ENCODE assay signal across 19 cellular contexts in the genomic region with DNA sequence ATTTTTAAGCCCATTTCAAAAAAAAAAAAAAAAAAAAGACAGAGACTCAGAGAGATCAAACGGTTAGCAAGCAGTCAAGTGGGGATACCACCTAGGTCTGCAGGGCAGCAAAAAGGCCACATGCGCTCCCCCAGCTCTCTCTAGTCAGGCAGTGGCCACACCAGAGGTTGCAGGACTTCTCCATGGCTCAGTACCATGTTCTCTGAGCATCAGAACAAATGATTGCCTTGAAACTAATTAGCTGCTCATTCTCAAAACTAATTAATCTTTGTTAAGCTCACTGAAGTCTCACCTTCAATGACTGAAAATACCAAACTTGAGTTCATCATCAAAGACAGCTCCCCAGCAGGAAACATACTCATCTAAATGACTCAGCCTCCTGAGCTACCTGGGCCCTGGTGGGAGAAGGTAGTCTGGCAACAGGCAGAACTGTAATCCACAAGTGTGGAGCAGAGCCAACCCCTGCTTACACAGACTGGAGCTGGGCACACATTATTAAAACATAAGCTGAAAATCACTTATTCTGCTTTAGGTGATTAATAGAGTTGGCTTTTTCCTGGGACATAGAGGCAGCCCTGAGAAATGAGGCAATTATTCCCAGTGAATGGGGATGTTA.
DNase-seq lines count a peak whose midpoint lies in the region; ATAC-seq, FAIRE-seq and TF ChIP-seq lines count a peak whose summit lies in the region.
"Had no signal": no experiment of that assay in that cellular context is flagged by ENCODE, and none has a peak within 500 bp of the region (broad histone marks: within the 10 kb centered on the region; RNA-seq: fewer than 3 reads in every experiment).

No MANE protein-coding gene starts in this region.

- intact Hi-C loops in naive thymus-derived CD4-positive, alpha-beta T cell (cut with micrococcal nuclease) = no loop called here
- intact Hi-C loops in HepG2 (cut with micrococcal nuclease; ENCODE audit: unreplicated experiment) = no loop called here

- POLR2A ChIA-PET in HEK293 (lab: Yijun Ruan, JAX) (no interaction called here), HepG2 (lab: Yijun Ruan, JAX) (no interaction called here)
- POLR2A ChIA-PET in naive thymus-derived CD4-positive, alpha-beta T cell (lab: Charles Lee) = no interaction called here

- no peaks in the 10 kb centered on the region for H4K20me1 ChIP-seq in HepG2 (ENCODE audit: insufficient read depth, low read length)

- H3K9ac ChIP-seq in HepG2 (ENCODE audit: insufficient read depth, low read depth, low read length) = no peak overlapping the region

- no peak for FAIRE-seq in HepG2 (lab: Jason Lieb, UNC)
- FAIRE-seq: H1 had no signal

- no peaks in the 10 kb centered on the region for H3K79me2 ChIP-seq in HepG2 (ENCODE audit: insufficient read depth, low read length)

- WGBS in HepG2 (ENCODE audit: low lambda C conversion rate) = 3% methylated on average over 2 of the region's 2 CpGs

- H3K36me3 Mint-ChIP-seq in activated naive CD8-positive, alpha-beta T cell treated with anti-CD3 and anti-CD28 coated beads for 36 hours = no peaks in the 10 kb centered on the region
- H3K36me3 Mint-ChIP-seq in naive thymus-derived CD4-positive, alpha-beta T cell = no peaks in the 10 kb centered on the region
- H3K36me3 Mint-ChIP-seq: brain had no signal

- H2AFZ ChIP-seq in HepG2 (ENCODE audit: low read length) = no peak overlapping the region

- H3K4me3 ChIP-seq in HEK293 (ENCODE audit: low read depth, low read length) (no peak overlapping the region), HepG2 (replicated peaks in 1 of 3; ENCODE audit: insufficient read depth in 1 of 3, low read depth in 2 of 3, low read length in 3 of 3) (no peak overlapping the region)
- H3K4me3 ChIP-seq in naive thymus-derived CD4-positive, alpha-beta T cell (ENCODE audit: low read length) = no peak overlapping the region
- H3K4me3 ChIP-seq: left lung, ovary, upper lobe of right lung had no signal

- no peak overlapping the region for H3K27ac ChIP-seq in HEK293 (ENCODE audit: extremely low read depth, low read depth, low read length)
- H3K27ac ChIP-seq in naive thymus-derived CD4-positive, alpha-beta T cell (ENCODE audit: low read depth, low read length) = no peak overlapping the region
- no peak overlapping the region for H3K27ac ChIP-seq in HepG2 (ENCODE audit: extremely low read length, insufficient read depth, low read length)
- H3K27ac ChIP-seq: left lung, ovary, upper lobe of right lung had no signal

- TF ChIP-seq RAD21 in HepG2 (CRISPR knock-in tag; IDR thresholded peaks at IDR 0.05) = no peak

- no peak for DNase-seq in activated CD4-positive, CD25-positive, alpha-beta regulatory T cell treated with anti-CD3 and anti-CD28 coated beads, Interleukin-2, amount 50 U/mL, for 72 hours
- DNase-seq in activated naive CD8-positive, alpha-beta T cell treated with anti-CD3 and anti-CD28 coated beads for 36 hours = peak; percentile 48
- DNase-seq in naive thymus-derived CD4-positive, alpha-beta T cell = no peak
- DNase-seq in HepG2 (ENCODE audit: low spot score) = no peak
- DNase-seq: activated B cell treated with CpG ODN at 0.5 μM for 24 hours; activated effector memory CD4-positive, alpha-beta T cell treated with anti-CD3 and anti-CD28 coated beads, Interleukin-2, amount 50 U/mL, for 16 hours; COR-L47; left lung; NCI-H2081; NCI-H748 treated with DMSO at 0.1 percent for 48 hours; ovary; RPMI8226; upper lobe of right lung had no signal

- peak overlapping the region; percentile 54 for H3K27ac Mint-ChIP-seq in activated naive CD8-positive, alpha-beta T cell treated with anti-CD3 and anti-CD28 coated beads for 36 hours
- H3K27ac Mint-ChIP-seq in naive thymus-derived CD4-positive, alpha-beta T cell = no peak overlapping the region
- H3K27ac Mint-ChIP-seq: activated B cell treated with CpG ODN at 0.5 μM for 24 hours, brain had no signal

- ATAC-seq in activated CD4-positive, CD25-positive, alpha-beta regulatory T cell treated with anti-CD3 and anti-CD28 coated beads, Interleukin-2, amount 50 U/mL, for 24 hours = peak; percentile 59 to 67
- peak; percentile 26 for ATAC-seq in naive thymus-derived CD4-positive, alpha-beta T cell
- ATAC-seq in HepG2 (no peak), GM18907 (IDR thresholded peaks at IDR 0.05; ENCODE audit: unreplicated experiment) (no peak), HG03095 (IDR thresholded peaks at IDR 0.05; ENCODE audit: unreplicated experiment) (no peak)
- ATAC-seq: left lung, upper lobe of right lung had no signal

- peaks cover 45% of the 10 kb centered on the region for H3K27me3 Mint-ChIP-seq in activated naive CD8-positive, alpha-beta T cell treated with anti-CD3 and anti-CD28 coated beads for 36 hours
- peaks cover 0 to 12% (median 4%) of the 10 kb centered on the region in 5 donors for H3K27me3 Mint-ChIP-seq in naive thymus-derived CD4-positive, alpha-beta T cell

- no peak overlapping the region for H3K4me3 Mint-ChIP-seq in activated naive CD8-positive, alpha-beta T cell treated with anti-CD3 and anti-CD28 coated beads for 36 hours
- H3K4me3 Mint-ChIP-seq in naive thymus-derived CD4-positive, alpha-beta T cell = peak overlapping the region in 1 of 10 donors; percentile 20
- H3K4me3 Mint-ChIP-seq: activated B cell treated with CpG ODN at 0.5 μM for 24 hours, brain had no signal

- in situ Hi-C loops in HepG2 (cut with HindIII; ENCODE audit: extremely low pct_ligation_motif_present, low pct_unique_long_range_greater_than_20kb) = no loop called here

- H3K4me1 ChIP-seq in HEK293 (ENCODE audit: control insufficient read depth, insufficient read depth, low read length) = no peaks in the 10 kb centered on the region
- H3K4me1 ChIP-seq in naive thymus-derived CD4-positive, alpha-beta T cell (ENCODE audit: control insufficient read depth in 2 of 2, insufficient read depth in 2 of 2, low read length in 2 of 2) = peaks cover 0 to 11% of the 10 kb centered on the region in 2 donors
- H3K4me1 ChIP-seq in HepG2 (ENCODE audit: insufficient read depth, low read length) = no peaks in the 10 kb centered on the region
- H3K4me1 ChIP-seq: left lung, upper lobe of right lung had no signal

- H3K36me3 ChIP-seq in HEK293 (ENCODE audit: control insufficient read depth in 2 of 2, insufficient read depth in 1 of 2, low read length in 2 of 2) (no peaks in the 10 kb centered on the region), HepG2 (replicated peaks in 1 of 2; ENCODE audit: control insufficient read depth in 1 of 2, insufficient read depth in 2 of 2, low read length in 2 of 2) (no peaks in the 10 kb centered on the region)
- H3K36me3 ChIP-seq in naive thymus-derived CD4-positive, alpha-beta T cell (ENCODE audit: control insufficient read depth in 2 of 3, insufficient read depth in 3 of 3, low read length in 3 of 3) = no peaks in the 10 kb centered on the region
- H3K36me3 ChIP-seq: left lung, ovary, upper lobe of right lung had no signal

- H3K9me3 Mint-ChIP-seq in activated naive CD8-positive, alpha-beta T cell treated with anti-CD3 and anti-CD28 coated beads for 36 hours = peaks cover 3% of the 10 kb centered on the region
- peaks cover 0 to 4% (median 0%) of the 10 kb centered on the region in 11 donors for H3K9me3 Mint-ChIP-seq in naive thymus-derived CD4-positive, alpha-beta T cell
- H3K9me3 Mint-ChIP-seq: activated B cell treated with CpG ODN at 0.5 μM for 24 hours had no signal

- TF ChIP-seq POLR2A in HepG2 (IDR thresholded peaks at IDR 0.05; ENCODE audit: insufficient read depth in 1 of 2, low read depth in 2 of 2, low read length in 2 of 2) = no peak

- H3K27me3 ChIP-seq in naive thymus-derived CD4-positive, alpha-beta T cell (ENCODE audit: control insufficient read depth in 2 of 2, insufficient read depth in 2 of 2, low read length in 2 of 2) = no peaks in the 10 kb centered on the region
- H3K27me3 ChIP-seq in HepG2 (ENCODE audit: control insufficient read depth in 1 of 2, insufficient read depth in 2 of 2, low read length in 2 of 2) = no peaks in the 10 kb centered on the region; a peak in 1 of 5 replicates
- H3K27me3 ChIP-seq: left lung, ovary, upper lobe of right lung had no signal

- no peak for TF ChIP-seq EP300 in HepG2 (IDR thresholded peaks at IDR 0.05; ENCODE audit: low read depth in 2 of 2, low read length in 2 of 2)
- TF ChIP-seq EP300 in HepG2 (CRISPR knock-in tag; IDR thresholded peaks at IDR 0.05; ENCODE audit: borderline replicate concordance) = no peak

- H3K4me1 Mint-ChIP-seq in activated naive CD8-positive, alpha-beta T cell treated with anti-CD3 and anti-CD28 coated beads for 36 hours = peaks cover 24% of the 10 kb centered on the region
- peaks cover 4 to 20% (median 14%) of the 10 kb centered on the region in 7 donors for H3K4me1 Mint-ChIP-seq in naive thymus-derived CD4-positive, alpha-beta T cell
- H3K4me1 Mint-ChIP-seq: activated B cell treated with CpG ODN at 0.5 μM for 24 hours, brain had no signal

- no TSS peak for BruUV-seq in HepG2 (replicated peaks; lab: Mats Ljungman, UMichigan)

- H3K4me2 ChIP-seq in HepG2 (ENCODE audit: low read depth, low read length) = no peak overlapping the region

- CTCF ChIA-PET in HEK293 (lab: Yijun Ruan, JAX) = interaction anchor here (0.7 kb wide), 1 partner anchor 13 kb away, joined by 4 read pairs; no protein-coding TSS in a partner anchor
- CTCF ChIA-PET in naive thymus-derived CD4-positive, alpha-beta T cell (lab: Charles Lee) = no interaction called here
- CTCF ChIA-PET in HepG2 (lab: Yijun Ruan, JAX; ENCODE audit: low intra/inter-chr PET ratio, low total read pairs) = no interaction called here

- H3K9me3 ChIP-seq in HEK293 (ENCODE audit: control insufficient read depth, insufficient read depth, low read depth, low read length) = no peaks in the 10 kb centered on the region
- H3K9me3 ChIP-seq in naive thymus-derived CD4-positive, alpha-beta T cell (ENCODE audit: control insufficient read depth in 2 of 3, low read length in 3 of 3) = no peaks in the 10 kb centered on the region
- H3K9me3 ChIP-seq in HepG2 (ENCODE audit: low read length) = no peaks in the 10 kb centered on the region
- H3K9me3 ChIP-seq: left lung, ovary, upper lobe of right lung had no signal

- TF ChIP-seq CTCF in HEK293 (tag by site-specific recombination; IDR thresholded peaks at IDR 0.05) = no peak
- no peak for TF ChIP-seq CTCF in HepG2 (CRISPR knock-in tag; IDR thresholded peaks at IDR 0.05)

TF ChIP-seq in HEK293, 187 proteins besides CTCF, POLR2A, EP300 and RAD21 (continues in another document):
- no peak for TF ChIP-seq ZNF561 (tag by site-specific recombination; IDR thresholded peaks at IDR 0.05; ENCODE audit: borderline replicate concordance)
- no peak for TF ChIP-seq OVOL3 (tag by site-specific recombination; IDR thresholded peaks at IDR 0.05)
- TF ChIP-seq ZNF169 (tag by site-specific recombination; IDR thresholded peaks at IDR 0.05) = no peak

TF ChIP-seq in HepG2, 621 proteins besides CTCF, POLR2A, EP300 and RAD21 (continues in another document):
- TF ChIP-seq RARG (CRISPR knock-in tag; IDR thresholded peaks at IDR 0.05; ENCODE audit: low read depth) = no peak
- no peak for TF ChIP-seq ZNF30 (CRISPR knock-in tag; IDR thresholded peaks at IDR 0.05)
- no peak for TF ChIP-seq ZNF274 (CRISPR knock-in tag; IDR thresholded peaks at IDR 0.05)
- TF ChIP-seq KMT2A (CRISPR knock-in tag; IDR thresholded peaks at IDR 0.05) = no peak

Comparison
In these comparisons a context has a peak if more than half of its experiments do, and no peak if none do; other contexts are left out.
1. ATAC-seq: peak in activated CD4-positive, CD25-positive, alpha-beta regulatory T cell treated with anti-CD3 and anti-CD28 coated beads, Interleukin-2, amount 50 U/mL, for 24 hours (2 of 2) and naive thymus-derived CD4-positive, alpha-beta T cell (single experiment); none in HepG2 (single experiment), GM18907 (single experiment) and HG03095 (single experiment).